Comparison of ENCODE assay signal across 1 cellular context in the genomic region with DNA sequence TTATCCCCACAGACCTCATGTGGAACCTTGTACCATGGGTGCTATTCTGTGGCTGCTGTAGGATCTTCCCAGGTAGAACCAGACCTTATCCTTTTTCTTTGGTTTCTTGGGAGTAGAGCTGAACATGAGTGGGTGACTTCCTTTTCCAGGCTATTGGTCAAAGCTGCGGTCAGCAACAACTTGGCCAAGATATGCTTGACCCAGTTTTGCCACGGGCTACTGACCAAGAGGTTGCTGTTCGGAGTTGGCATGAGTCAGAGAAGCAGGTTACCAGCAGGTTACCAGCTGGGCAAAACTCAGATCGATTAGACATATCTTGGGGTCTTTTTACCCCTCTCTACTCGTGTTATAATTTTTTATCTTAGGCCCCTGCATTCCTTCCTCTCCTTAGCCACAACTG.
TF ChIP-seq lines count a peak whose summit lies in the region.

No MANE protein-coding gene starts in this region.

TF ChIP-seq in Ishikawa, 13 proteins besides CTCF, POLR2A, EP300 and RAD21 (continued from another document):
- TF ChIP-seq USF1 (IDR thresholded peaks at IDR 0.05) (no peak), TCF12 (IDR thresholded peaks at IDR 0.05; ENCODE audit: low read depth) (peak; percentile 58; the same call in 1 of the 2 replicates), YY1 (IDR thresholded peaks at IDR 0.05; ENCODE audit: low read depth) (no peak), FOXM1 (IDR thresholded peaks at IDR 0.05; ENCODE audit: borderline replicate concordance, low read depth) (no peak), TEAD4 (IDR thresholded peaks at IDR 0.05) (peak; percentile 36; the same call in 1 of the 2 replicates), CREB1 (IDR thresholded peaks at IDR 0.05; ENCODE audit: low read depth) (no peak)
- TF ChIP-seq, protein P1, sequence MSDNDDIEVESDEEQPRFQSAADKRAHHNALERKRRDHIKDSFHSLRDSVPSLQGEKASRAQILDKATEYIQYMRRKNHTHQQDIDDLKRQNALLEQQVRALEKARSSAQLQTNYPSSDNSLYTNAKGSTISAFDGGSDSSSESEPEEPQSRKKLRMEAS (IDR thresholded peaks at IDR 0.05) = no peak
TF ChIP-seq in Ishikawa: peak in this region for 4.
